In the genomic region with DNA sequence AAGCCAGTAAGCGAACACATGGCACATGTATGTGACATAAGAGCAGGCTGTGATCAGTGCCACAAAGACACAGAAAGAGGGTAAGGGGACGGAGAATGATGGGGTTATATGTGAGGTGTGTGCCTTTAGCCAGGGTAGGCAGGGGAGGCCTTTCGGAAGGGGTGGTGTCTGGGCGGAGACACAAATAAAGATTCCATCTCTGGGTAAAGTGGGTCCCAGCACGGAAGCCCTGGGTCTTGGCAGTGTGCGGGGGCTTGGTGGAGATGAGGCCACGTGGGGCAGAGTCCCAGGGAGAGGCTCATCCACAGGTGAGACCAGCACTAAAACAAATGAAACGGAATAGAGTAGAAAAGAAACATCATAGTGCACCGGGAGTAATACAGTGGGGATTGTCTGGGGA, we compare ENCODE assay signal across 1 cellular context.
TF ChIP-seq lines count a peak whose summit lies in the region.

No MANE protein-coding gene starts in this region.

TF ChIP-seq in GM23338, 12 proteins besides CTCF, POLR2A, EP300 and RAD21 (continued from another document):
- TF ChIP-seq REST (IDR thresholded peaks at IDR 0.05; ENCODE audit: unreplicated experiment): no peak
- TF ChIP-seq STAT1 (IDR thresholded peaks at IDR 0.05; ENCODE audit: unreplicated experiment): no peak
- TF ChIP-seq CREB1 (CRISPR knock-in tag; IDR thresholded peaks at IDR 0.05; ENCODE audit: low read depth): no peak
- TF ChIP-seq ETS1 (IDR thresholded peaks at IDR 0.05): no peak
- no peak for TF ChIP-seq ZNF114 (CRISPR knock-in tag; IDR thresholded peaks at IDR 0.05)
- no peak for TF ChIP-seq NANOG (IDR thresholded peaks at IDR 0.05; ENCODE audit: borderline replicate concordance)
- no peak for TF ChIP-seq EZH2phosphoT487 (IDR thresholded peaks at IDR 0.05; ENCODE audit: unreplicated experiment)
- TF ChIP-seq POLR2AphosphoS5 (IDR thresholded peaks at IDR 0.05; ENCODE audit: low read depth): no peak
